In genomic region chr6:93985953-93986352, GRCh38 we compare ENCODE assay signal across 1 cellular context.
TF ChIP-seq lines count a peak whose summit lies in the region.

No MANE protein-coding gene starts in this region.

TF ChIP-seq in GM23338, 12 proteins besides CTCF, POLR2A, EP300 and RAD21:
- TF ChIP-seq, protein P1, sequence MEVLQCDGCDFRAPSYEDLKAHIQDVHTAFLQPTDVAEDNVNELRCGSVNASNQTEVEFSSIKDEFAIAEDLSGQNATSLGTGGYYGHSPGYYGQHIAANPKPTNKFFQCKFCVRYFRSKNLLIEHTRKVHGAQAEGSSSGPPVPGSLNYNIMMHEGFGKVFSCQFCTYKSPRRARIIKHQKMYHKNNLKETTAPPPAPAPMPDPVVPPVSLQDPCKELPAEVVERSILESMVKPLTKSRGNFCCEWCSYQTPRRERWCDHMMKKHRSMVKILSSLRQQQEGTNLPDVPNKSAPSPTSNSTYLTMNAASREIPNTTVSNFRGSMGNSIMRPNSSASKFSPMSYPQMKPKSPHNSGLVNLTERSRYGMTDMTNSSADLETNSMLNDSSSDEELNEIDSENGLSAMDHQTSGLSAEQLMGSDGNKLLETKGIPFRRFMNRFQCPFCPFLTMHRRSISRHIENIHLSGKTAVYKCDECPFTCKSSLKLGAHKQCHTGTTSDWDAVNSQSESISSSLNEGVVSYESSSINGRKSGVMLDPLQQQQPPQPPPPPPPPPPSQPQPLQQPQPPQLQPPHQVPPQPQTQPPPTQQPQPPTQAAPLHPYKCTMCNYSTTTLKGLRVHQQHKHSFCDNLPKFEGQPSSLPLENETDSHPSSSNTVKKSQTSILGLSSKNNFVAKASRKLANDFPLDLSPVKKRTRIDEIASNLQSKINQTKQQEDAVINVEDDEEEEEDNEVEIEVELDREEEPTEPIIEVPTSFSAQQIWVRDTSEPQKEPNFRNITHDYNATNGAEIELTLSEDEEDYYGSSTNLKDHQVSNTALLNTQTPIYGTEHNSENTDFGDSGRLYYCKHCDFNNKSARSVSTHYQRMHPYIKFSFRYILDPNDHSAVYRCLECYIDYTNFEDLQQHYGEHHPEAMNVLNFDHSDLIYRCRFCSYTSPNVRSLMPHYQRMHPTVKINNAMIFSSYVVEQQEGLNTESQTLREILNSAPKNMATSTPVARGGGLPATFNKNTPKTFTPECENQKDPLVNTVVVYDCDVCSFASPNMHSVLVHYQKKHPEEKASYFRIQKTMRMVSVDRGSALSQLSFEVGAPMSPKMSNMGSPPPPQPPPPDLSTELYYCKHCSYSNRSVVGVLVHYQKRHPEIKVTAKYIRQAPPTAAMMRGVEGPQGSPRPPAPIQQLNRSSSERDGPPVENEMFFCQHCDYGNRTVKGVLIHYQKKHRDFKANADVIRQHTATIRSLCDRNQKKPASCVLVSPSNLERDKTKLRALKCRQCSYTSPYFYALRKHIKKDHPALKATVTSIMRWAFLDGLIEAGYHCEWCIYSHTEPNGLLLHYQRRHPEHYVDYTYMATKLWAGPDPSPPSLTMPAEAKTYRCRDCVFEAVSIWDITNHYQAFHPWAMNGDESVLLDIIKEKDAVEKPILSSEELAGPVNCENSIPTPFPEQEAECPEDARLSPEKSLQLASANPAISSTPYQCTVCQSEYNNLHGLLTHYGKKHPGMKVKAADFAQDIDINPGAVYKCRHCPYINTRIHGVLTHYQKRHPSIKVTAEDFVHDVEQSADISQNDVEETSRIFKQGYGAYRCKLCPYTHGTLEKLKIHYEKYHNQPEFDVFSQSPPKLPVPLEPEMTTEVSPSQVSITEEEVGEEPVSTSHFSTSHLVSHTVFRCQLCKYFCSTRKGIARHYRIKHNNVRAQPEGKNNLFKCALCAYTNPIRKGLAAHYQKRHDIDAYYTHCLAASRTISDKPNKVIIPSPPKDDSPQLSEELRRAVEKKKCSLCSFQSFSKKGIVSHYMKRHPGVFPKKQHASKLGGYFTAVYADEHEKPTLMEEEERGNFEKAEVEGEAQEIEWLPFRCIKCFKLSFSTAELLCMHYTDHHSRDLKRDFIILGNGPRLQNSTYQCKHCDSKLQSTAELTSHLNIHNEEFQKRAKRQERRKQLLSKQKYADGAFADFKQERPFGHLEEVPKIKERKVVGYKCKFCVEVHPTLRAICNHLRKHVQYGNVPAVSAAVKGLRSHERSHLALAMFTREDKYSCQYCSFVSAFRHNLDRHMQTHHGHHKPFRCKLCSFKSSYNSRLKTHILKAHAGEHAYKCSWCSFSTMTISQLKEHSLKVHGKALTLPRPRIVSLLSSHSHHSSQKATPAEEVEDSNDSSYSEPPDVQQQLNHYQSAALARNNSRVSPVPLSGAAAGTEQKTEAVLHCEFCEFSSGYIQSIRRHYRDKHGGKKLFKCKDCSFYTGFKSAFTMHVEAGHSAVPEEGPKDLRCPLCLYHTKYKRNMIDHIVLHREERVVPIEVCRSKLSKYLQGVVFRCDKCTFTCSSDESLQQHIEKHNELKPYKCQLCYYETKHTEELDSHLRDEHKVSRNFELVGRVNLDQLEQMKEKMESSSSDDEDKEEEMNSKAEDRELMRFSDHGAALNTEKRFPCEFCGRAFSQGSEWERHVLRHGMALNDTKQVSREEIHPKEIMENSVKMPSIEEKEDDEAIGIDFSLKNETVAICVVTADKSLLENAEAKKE (CRISPR knock-in tag; IDR thresholded peaks at IDR 0.05) = peak; percentile 75
- no peak for TF ChIP-seq CREB1 (CRISPR knock-in tag; IDR thresholded peaks at IDR 0.05; ENCODE audit: low read depth)
TF ChIP-seq in GM23338: peak in this region for 1.
